Comparison of ENCODE assay signal across 8 cellular contexts in the genomic region with DNA sequence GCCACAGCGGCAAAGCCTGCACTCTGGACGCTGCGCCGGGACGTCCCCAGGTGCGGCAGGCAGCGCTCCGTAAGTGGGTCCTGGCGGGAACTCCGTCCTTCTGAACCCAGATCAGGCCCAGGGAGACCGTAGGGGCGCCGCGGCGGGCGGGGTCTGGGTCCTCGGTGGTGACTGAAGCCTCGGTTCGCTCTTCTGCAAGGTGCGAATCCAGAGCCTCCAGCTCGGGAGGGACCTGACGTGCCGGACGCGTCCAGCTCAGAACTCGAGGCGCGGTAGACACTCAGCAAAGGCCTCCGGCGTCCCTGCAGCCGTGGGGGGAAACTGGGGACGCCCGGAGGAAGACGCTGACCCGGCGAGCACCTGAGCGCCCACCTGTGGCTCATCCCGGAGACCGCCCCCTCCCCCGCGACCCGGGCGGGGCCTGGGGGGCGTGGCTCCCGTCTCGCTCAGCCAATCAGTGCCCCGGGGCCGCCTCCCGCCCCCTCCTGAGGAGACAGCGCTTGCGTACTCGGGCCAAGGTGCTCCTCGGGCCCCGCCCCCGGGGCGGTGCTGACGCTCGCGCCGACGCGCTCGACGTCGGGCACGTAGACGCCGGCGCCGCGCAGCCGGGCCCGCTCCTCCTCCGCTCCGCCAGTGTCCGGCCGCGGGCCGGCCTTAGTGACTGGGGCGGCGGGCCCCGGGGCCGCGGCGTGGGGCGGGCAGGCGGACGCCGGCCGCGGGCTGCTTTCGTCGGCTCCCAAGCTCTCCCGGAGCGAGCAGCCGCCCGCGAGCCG. TPM values are rescaled to one million over a fixed set of nuclear protein-coding genes. Genes with fewer than 3 reads are reported as not detected.
DNase-seq lines count a peak whose midpoint lies in the region; ATAC-seq, FAIRE-seq and TF ChIP-seq lines count a peak whose summit lies in the region.

Gene PPFIA1, plus strand, starts transcription at position 587 of the 773 bp plus-strand sequence. CDS start 1,483 bp downstream, outside the sequence.

- FAIRE-seq in GM19239 (lab: Jason Lieb, UNC), result peak; percentile 55

- H3K4me3 ChIP-seq in BJ (ENCODE audit: low read depth, low read length), result peak within 1 kb of the TSS; percentile 95

- H3K4me3 Mint-ChIP-seq in activated CD4-positive, alpha-beta T cell treated with anti-CD3 and anti-CD28 coated beads for 36 hours, result peak within 1 kb of the TSS; percentile 92
- H3K4me3 Mint-ChIP-seq in chondrocyte (ENCODE audit: unreplicated experiment), result peak within 1 kb of the TSS; percentile 92

- peaks cover 4% of the 10 kb centered on the region for H3K27me3 ChIP-seq in BJ (ENCODE audit: control insufficient read depth, insufficient read depth, low read length)

- no peaks in the 10 kb centered on the region for H3K9me3 Mint-ChIP-seq in activated CD4-positive, alpha-beta T cell treated with anti-CD3 and anti-CD28 coated beads for 36 hours (ENCODE audit: low read depth)
- no peaks in the 10 kb centered on the region for H3K9me3 Mint-ChIP-seq in chondrocyte (ENCODE audit: low read depth)

- no peak for TF ChIP-seq CTCF in BJ (IDR thresholded peaks at IDR 0.05; ENCODE audit: insufficient read depth, low read depth, low read length)
- TF ChIP-seq CTCF in chondrocyte (IDR thresholded peaks at IDR 0.05), result no peak

- H3K27ac Mint-ChIP-seq in activated CD4-positive, alpha-beta T cell treated with anti-CD3 and anti-CD28 coated beads for 36 hours, result peak within 1 kb of the TSS; percentile 89
- peak within 1 kb of the TSS; percentile 94 for H3K27ac Mint-ChIP-seq in chondrocyte (ENCODE audit: unreplicated experiment)

- CTCF ChIA-PET in BJ (lab: Yijun Ruan, JAX), result interaction anchor here (1.1 to 1.3 kb wide), 3 partner anchors 11 to 145 kb away, joined by 3 to 4 read pairs (median 4); partner anchors contain the start of gene FADD
- CTCF ChIA-PET in activated CD4-positive, alpha-beta T cell treated with anti-CD3 and anti-CD28 coated beads for 36 hours (lab: Charles Lee), result interaction anchor here (0.5 to 1.1 kb wide), 3 partner anchors 66 to 118 kb away, joined by 3 to 4 read pairs (median 3); no protein-coding TSS in a partner anchor

- DNase-seq in BJ (ENCODE audit: low read depth) (peak; percentile 48), GM19239 (ENCODE audit: insufficient read length, low spot score) (peak; percentile 93), NCI-H510A treated with DMSO at 0.1 percent for 48 hours (lab: John Stamatoyannopoulos, UW) (peak; percentile 94), chondrocyte (ENCODE audit: low spot score) (peak; percentile 97), kidney tubule cell (ENCODE audit: low spot score) (peak; percentile 96)
- peak; percentile 97 for DNase-seq in activated CD4-positive, alpha-beta T cell treated with anti-CD3 and anti-CD28 coated beads for 36 hours
- peak; percentile 92 to 95 for DNase-seq in stimulated activated CD4-positive, alpha-beta T cell treated with anti-CD3 and anti-CD28 coated beads, Interleukin-1b, Interleukin-23, amount 100 ng/mL, for 1 hour (ENCODE audit: low read depth in 2 of 2)

- POLR2A ChIA-PET in BJ (lab: Charles Lee), result no interaction called here
- POLR2A ChIA-PET in activated CD4-positive, alpha-beta T cell treated with anti-CD3 and anti-CD28 coated beads for 36 hours (lab: Charles Lee), result no interaction called here

- peaks cover 26% of the 10 kb centered on the region for H3K36me3 Mint-ChIP-seq in activated CD4-positive, alpha-beta T cell treated with anti-CD3 and anti-CD28 coated beads for 36 hours (ENCODE audit: low read depth)
- H3K36me3 Mint-ChIP-seq in chondrocyte (ENCODE audit: low read depth), result peaks cover 12% of the 10 kb centered on the region

- peaks cover 31% of the 10 kb centered on the region for H3K4me1 Mint-ChIP-seq in activated CD4-positive, alpha-beta T cell treated with anti-CD3 and anti-CD28 coated beads for 36 hours
- peaks cover 32% of the 10 kb centered on the region for H3K4me1 Mint-ChIP-seq in chondrocyte (ENCODE audit: low read depth)

- intact Hi-C loops in activated CD4-positive, alpha-beta T cell treated with anti-CD3 and anti-CD28 coated beads for 36 hours (cut with DNase I, micrococcal nuclease), result loop anchor here (1.0 to 10.0 kb wide), 8 partner anchors 66 to 1427 kb away; partner anchors contain the start of genes CTTN (in 1 of the 2), DHCR7 (in 1 of the 2), FADD (in 1 of the 2) and IGHMBP2 (in 1 of the 2)

- ATAC-seq in HG03442 (IDR thresholded peaks at IDR 0.05; ENCODE audit: unreplicated experiment), result peak; percentile 91
- peak; percentile 95 for ATAC-seq in activated CD4-positive, alpha-beta T cell treated with anti-CD3 and anti-CD28 coated beads for 36 hours

- H3K36me3 ChIP-seq in BJ (ENCODE audit: control insufficient read depth, insufficient read depth, low read length), result peaks cover 5% of the 10 kb centered on the region

- peaks cover 10% of the 10 kb centered on the region for H3K27me3 Mint-ChIP-seq in activated CD4-positive, alpha-beta T cell treated with anti-CD3 and anti-CD28 coated beads for 36 hours
- peaks cover 5% of the 10 kb centered on the region for H3K27me3 Mint-ChIP-seq in chondrocyte (ENCODE audit: low read depth)

RNA-seq across cellular contexts. Expression of gene PPFIA1, which starts in this region (rescaled TPM):
- 41.8 and 62.7 TPM in 2 replicates for polyA plus RNA-seq in BJ (2011; rRNA removed)
- polyA minus RNA-seq in BJ (2011; rRNA and poly(A)+ RNA removed), result 75.3 and 109 TPM in 2 replicates
- 10 to 100 TPM; 26.5 to 40.5 TPM for total RNA-seq in activated CD4-positive, alpha-beta T cell treated with anti-CD3 and anti-CD28 coated beads for 36 hours
- 60.2 to 63.5 TPM (median 62.6 TPM) in 3 replicates for total RNA-seq in chondrocyte

Comparison
In these comparisons a context has a peak if more than half of its experiments do, and no peak if none do; other contexts are left out.
1. Peak in every context shown above with its lines: DNase-seq, ATAC-seq and H3K4me3 ChIP-seq.